In genomic region chr14:104138891-104139459, GRCh38 we compare ENCODE assay signal across 10 cellular contexts. TPM values are rescaled to one million over a fixed set of nuclear protein-coding genes. Genes with fewer than 3 reads are reported as not detected.
DNase-seq lines count a peak whose midpoint lies in the region; ATAC-seq and TF ChIP-seq lines count a peak whose summit lies in the region.
"Had no signal": no experiment of that assay in that cellular context is flagged by ENCODE, and none has a peak within 500 bp of the region (broad histone marks: within the 10 kb centered on the region; RNA-seq: fewer than 3 reads in every experiment).

No MANE protein-coding gene starts in this region.

- peaks cover 24 to 34% of the 10 kb centered on the region in 2 experiments for H3K4me1 Mint-ChIP-seq in H9

- ATAC-seq in left lobe of liver: no peak

- H3K23ac ChIP-seq in H9 (ENCODE audit: insufficient read length, low read depth, low read length): no peak overlapping the region

- H3K27ac ChIP-seq in H9 (ENCODE audit: insufficient read length, low read depth, low read length) (no peak overlapping the region), ascending aorta (no peak overlapping the region), iPS-18a (ENCODE audit: low read length) (no peak overlapping the region)

- H2BK12ac ChIP-seq in H9 (ENCODE audit: insufficient read length, low read depth, low read length): no peak overlapping the region

- H3K18ac ChIP-seq in H9 (ENCODE audit: insufficient read length, low read depth, low read length): no peak overlapping the region

- H3K27me3 ChIP-seq in H9 (ENCODE audit: insufficient read depth, low read length) (peaks cover 19% of the 10 kb centered on the region), ascending aorta (peaks cover 11% of the 10 kb centered on the region), iPS-18a (ENCODE audit: control insufficient read depth, insufficient read depth, low read length) (peaks cover 33% of the 10 kb centered on the region)

- peaks cover 24% of the 10 kb centered on the region for H3K23me2 ChIP-seq in H9 (ENCODE audit: insufficient read length, low read depth, low read length, poor library complexity, severe bottlenecking)

- no CpG with 5 or more reads among the region's 47 CpGs for WGBS in H9 (ENCODE audit: extremely low coverage, insufficient read length, low lambda C conversion rate)

- H3K4me3 Mint-ChIP-seq in H9: peak overlapping the region; percentile 68 to 79
- H3K4me3 Mint-ChIP-seq: activated naive CD4-positive, alpha-beta T cell treated with anti-CD3 and anti-CD28 coated beads, Interleukin-2, amount 50 U/mL, for 24 hours had no signal

- peaks cover 31% of the 10 kb centered on the region for H3K27me3 Mint-ChIP-seq in H9 (ENCODE audit: low read depth)

- no peak overlapping the region for H3T11ph ChIP-seq in H9 (ENCODE audit: low read length)

- no peak overlapping the region for H4K91ac ChIP-seq in H9 (ENCODE audit: insufficient read length, low read depth, low read length)

- H3K9ac ChIP-seq in H9 (ENCODE audit: extremely low read depth, insufficient read length, low read length): no peak overlapping the region
- H3K9ac ChIP-seq in iPS-18a (ENCODE audit: low read length): peak overlapping the region; percentile 22

- no peak overlapping the region for H4K8ac ChIP-seq in H9 (replicated peaks; ENCODE audit: insufficient read length, low read depth, low read length)

- no peak overlapping the region for H2BK5ac ChIP-seq in H9 (ENCODE audit: insufficient read length, low read length)

- H3K9me3 ChIP-seq in H9 (ENCODE audit: control insufficient read depth, low read depth, low read length) (no peaks in the 10 kb centered on the region), ascending aorta (no peaks in the 10 kb centered on the region), iPS-18a (ENCODE audit: control insufficient read depth, low read depth, low read length) (no peaks in the 10 kb centered on the region)

- peaks cover 6% of the 10 kb centered on the region; the same call in 1 of the 2 replicates for H3K79me2 ChIP-seq in H9 (ENCODE audit: insufficient read depth, low read length)

- no peaks in the 10 kb centered on the region; the same call in 1 of the 2 replicates for H3K4me1 ChIP-seq in H9 (ENCODE audit: insufficient read depth, low read length)
- H3K4me1 ChIP-seq in ascending aorta: peaks cover 11 to 12% of the 10 kb centered on the region in 2 donors
- peaks cover 26% of the 10 kb centered on the region for H3K4me1 ChIP-seq in iPS-18a (ENCODE audit: control insufficient read depth, low read depth, low read length)

- peak overlapping the region; percentile 55 to 57 for H3K4me3 ChIP-seq in ascending aorta
- H3K4me3 ChIP-seq in iPS-18a (ENCODE audit: low read length): peak overlapping the region; percentile 78

- H3K9me3 Mint-ChIP-seq in H9: no peaks in the 10 kb centered on the region
- H3K9me3 Mint-ChIP-seq: activated naive CD4-positive, alpha-beta T cell treated with anti-CD3 and anti-CD28 coated beads, Interleukin-2, amount 50 U/mL, for 24 hours had no signal

- no peak for TF ChIP-seq CTCF in H9 (conservative IDR thresholded peaks at IDR 0.05)
- no peak for TF ChIP-seq CTCF in ascending aorta (IDR thresholded peaks at IDR 0.05)

- no peak overlapping the region for H2AK5ac ChIP-seq in H9 (ENCODE audit: insufficient read length, low read length)

- intact Hi-C loops in ascending aorta (cut with DNase I): no loop called here

- peaks cover 2 to 13% (median 10%) of the 10 kb centered on the region in 3 experiments; a peak in 6 of 7 replicates for H3K36me3 Mint-ChIP-seq in H9 (ENCODE audit: insufficient read depth in 1 of 3, low read depth in 3 of 3)
- H3K36me3 Mint-ChIP-seq: activated naive CD4-positive, alpha-beta T cell treated with anti-CD3 and anti-CD28 coated beads, Interleukin-2, amount 50 U/mL, for 24 hours had no signal

- no peak overlapping the region for H3K27ac Mint-ChIP-seq in H9
- H3K27ac Mint-ChIP-seq: activated naive CD4-positive, alpha-beta T cell treated with anti-CD3 and anti-CD28 coated beads, Interleukin-2, amount 50 U/mL, for 24 hours had no signal

- H2BK20ac ChIP-seq in H9 (ENCODE audit: low read depth, low read length, poor library complexity, severe bottlenecking): no peak overlapping the region

- peak overlapping the region; percentile 45 for H3K4me2 ChIP-seq in H9 (ENCODE audit: insufficient read depth, insufficient read length, low read length)

- H2AFZ ChIP-seq in H9 (ENCODE audit: low read length): no peak overlapping the region

- no peak overlapping the region; the same call in 1 of the 2 replicates for H3K14ac ChIP-seq in H9 (ENCODE audit: insufficient read depth, low read length)

- H3K36me3 ChIP-seq in ascending aorta: no peaks in the 10 kb centered on the region
- no peaks in the 10 kb centered on the region for H3K36me3 ChIP-seq in iPS-18a (ENCODE audit: control insufficient read depth, low read depth, low read length)

- no peak overlapping the region for H4K5ac ChIP-seq in H9 (ENCODE audit: insufficient read length, low read depth, low read length)

- H3K4ac ChIP-seq in H9 (ENCODE audit: low read depth, low read length): no peak overlapping the region

- H3K79me1 ChIP-seq in H9 (ENCODE audit: insufficient read depth, low read depth, low read length, poor library complexity, severe bottlenecking): no peaks in the 10 kb centered on the region

- H2BK15ac ChIP-seq in H9 (ENCODE audit: low read depth, low read length): no peak overlapping the region

- no peak overlapping the region for H3K56ac ChIP-seq in H9 (ENCODE audit: insufficient read length, low read depth, low read length)

- H2BK120ac ChIP-seq in H9 (ENCODE audit: low read depth, low read length, poor library complexity, severe bottlenecking): no peak overlapping the region

- H4K20me1 ChIP-seq in H9 (ENCODE audit: control insufficient read depth, insufficient read depth, insufficient read length): peaks cover 2% of the 10 kb centered on the region

- DNase-seq in H9 (no peak), ascending aorta (ENCODE audit: low spot score in 2 of 2) (no peak), retina (peak; percentile 53), left lobe of liver (ENCODE audit: low spot score) (no peak), NCI-H345 (lab: John Stamatoyannopoulos, UW) (no peak), COLO829 (ENCODE audit: low spot score) (no peak), H4 (ENCODE audit: low spot score) (no peak)
- DNase-seq: T-helper 9 cell had no signal

RNA-seq across cellular contexts. Expression of gene KIF26A, which starts 0.6 kb away (rescaled TPM):
- total RNA-seq in H9 (2021): 43.0 and 44.2 TPM in 2 replicates
- total RNA-seq in ascending aorta: 32.6 TPM
- total RNA-seq in left lobe of liver: 1.3 TPM
- 0.77 and 1.6 TPM in 2 replicates for total RNA-seq in H4 (2014; rRNA removed; shearing (Covaris generic))

RNA-seq across cellular contexts. Expression of gene ASPG, which starts 53.5 kb away (rescaled TPM):
- total RNA-seq in H9 (2021) (0.24 and 0.33 TPM in 2 replicates), ascending aorta (not detected), left lobe of liver (282 TPM)
- not detected in 2 replicates for total RNA-seq in H4 (2014; rRNA removed; shearing (Covaris generic))

Comparison
In these comparisons a context has a peak if more than half of its experiments do, and no peak if none do; other contexts are left out.
1. RNA of gene KIF26A, which starts 0.6 kb away (total RNA-seq): 43.0 to 44.2 TPM in H9 and 32.6 TPM in ascending aorta (single experiment); 1.3 TPM in left lobe of liver (single experiment) and 0.77 to 1.6 TPM in H4; every median in the first group is over 10 times any median in the second.
2. RNA of gene ASPG, which starts 53.5 kb away (total RNA-seq): 282 TPM in left lobe of liver (single experiment); 0.24 to 0.33 TPM in H9, not detected in ascending aorta (single experiment) and not detected in H4; every median in the first group is over 100 times any median in the second.